Comparison of ENCODE assay signal across 22 cellular contexts in the genomic region with DNA sequence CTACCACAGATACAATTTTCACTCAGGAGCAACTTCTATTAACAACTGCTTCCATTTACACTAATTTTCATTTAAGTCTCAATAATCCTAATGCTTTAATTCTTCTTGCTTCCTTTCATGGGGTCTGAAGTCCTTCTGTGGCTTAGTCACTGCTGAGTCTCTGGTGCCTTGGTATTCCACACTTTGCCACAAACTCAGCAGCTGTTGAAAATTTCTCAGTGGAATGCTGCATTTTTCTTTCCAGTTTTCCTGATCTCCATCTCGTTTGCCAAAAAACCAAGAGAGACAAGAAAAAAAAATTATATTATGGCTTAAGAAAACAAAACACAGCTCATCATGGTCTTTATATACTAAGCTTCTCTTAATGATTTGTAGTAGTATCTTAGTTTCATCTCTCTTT.
"Had no signal": no experiment of that assay in that cellular context is flagged by ENCODE, and none has a peak within 500 bp of the region (broad histone marks: within the 10 kb centered on the region; RNA-seq: fewer than 3 reads in every experiment).

No MANE protein-coding gene starts in this region.

- H3K27ac ChIP-seq: RWPE1 had no signal

- ATAC-seq: HepG2, Panc1, PC-3, SK-N-SH treated with all-trans-retinoic acid at 6 μM for 48 hours had no signal

- DNase-seq: IMR-90, Karpas-422, KG1, MM.1S, NCI-H1092 treated with DMSO at 0.1 percent for 48 hours, NCI-H1436, NCI-H187, NCI-H2029, NCI-H2081 treated with DMSO at 0.1 percent for 48 hours, NCI-H2171, NCI-H226, NCI-H446, NCI-H510A, NCI-H524 treated with DMSO at 0.1 percent for 48 hours, NCI-H69, NCI-H774, PC-3, SHP77 had no signal
